ENCODE assay signal across 15 cellular contexts in genomic region chr10:48658889-48659269, GRCh38. TPM values are rescaled to one million over a fixed set of nuclear protein-coding genes. Genes with fewer than 3 reads are reported as not detected.
DNase-seq lines count a peak whose midpoint lies in the region; ATAC-seq and TF ChIP-seq lines count a peak whose summit lies in the region.
"Had no signal": no experiment of that assay in that cellular context is flagged by ENCODE, and none has a peak within 500 bp of the region (broad histone marks: within the 10 kb centered on the region; RNA-seq: fewer than 3 reads in every experiment).

No MANE protein-coding gene starts in this region.

- H3K36me3 ChIP-seq in WERI-Rb-1 (no peaks in the 10 kb centered on the region), trophoblast cell (ENCODE audit: control insufficient read depth in 1 of 2, insufficient read depth in 2 of 2, low read length in 2 of 2) (no peaks in the 10 kb centered on the region)
- H3K36me3 ChIP-seq: BLaER1 treated with 17β-estradiol and CSF1 and Interleukin-3, amounts not matched to agents 10 nM and 100 nM had no signal

- no peaks in the 10 kb centered on the region for H3K79me2 ChIP-seq in trophoblast cell (ENCODE audit: control insufficient read depth, insufficient read depth, low read length, poor library complexity)

- H3K4me3 ChIP-seq in WERI-Rb-1 (ENCODE audit: low read depth, low read length) (0 out of 2 replicates have a peak overlapping the region, but pooled peaks have one; percentile 9), trophoblast cell (ENCODE audit: low read depth, low read length) (no peak overlapping the region)
- H3K4me3 ChIP-seq: BLaER1 treated with 17β-estradiol and CSF1 and Interleukin-3, amounts not matched to agents 10 nM and 100 nM had no signal

- no CpG with 5 or more reads among the region's 11 CpGs for WGBS in trophoblast cell (ENCODE audit: extremely low coverage, insufficient coverage, insufficient read length)

- ATAC-seq in stimulated activated naive B cell treated with anti-CD40 and anti-IgM and Interleukin-4, amounts not matched to agents 10 μg/mL and 1 μg/mL and 100 μg/mL, for 72 hours (replicated peaks) = no peak
- ATAC-seq: CD8-positive, alpha-beta T cell had no signal

- no peak overlapping the region for H3K4me3 Mint-ChIP-seq in activated CD4-positive, alpha-beta T cell treated with anti-CD3 and anti-CD28 coated beads, Interleukin-2, amount 10 ng/mL, durations not matched to agents 24 days and 14 days
- no peak overlapping the region for H3K4me3 Mint-ChIP-seq in stimulated activated naive B cell treated with anti-CD40 and anti-IgM and Interleukin-4, amounts not matched to agents 10 μg/mL and 1 μg/mL and 100 μg/mL, for 72 hours
- H3K4me3 Mint-ChIP-seq: B cell; CD8-positive, alpha-beta T cell; H9 had no signal

- H3K14ac ChIP-seq in trophoblast cell (ENCODE audit: low read length) = no peak overlapping the region

- H3K23ac ChIP-seq in trophoblast cell (ENCODE audit: low read length) = no peak overlapping the region

- no peak overlapping the region for H3K4me2 ChIP-seq in trophoblast cell (ENCODE audit: low read length)

- no peak overlapping the region for H3K27ac ChIP-seq in WERI-Rb-1
- H3K27ac ChIP-seq in trophoblast cell (ENCODE audit: low read depth, low read length) = no peak overlapping the region
- H3K27ac ChIP-seq: BLaER1 treated with 17β-estradiol and CSF1 and Interleukin-3, amounts not matched to agents 10 nM and 100 nM had no signal

- H3K79me1 ChIP-seq in trophoblast cell (ENCODE audit: low read length) = no peaks in the 10 kb centered on the region

- H3K18ac ChIP-seq in trophoblast cell (ENCODE audit: low read length) = no peak overlapping the region

- no peak overlapping the region for H2AFZ ChIP-seq in trophoblast cell (ENCODE audit: insufficient read depth, low read length, poor library complexity)

- DNase-seq in activated CD4-positive, alpha-beta T cell treated with anti-CD3 and anti-CD28 coated beads, Interleukin-2, amount 10 ng/mL, durations not matched to agents 24 days and 14 days = peak; percentile 38
- no peak for DNase-seq in activated CD4-positive, alpha-beta T cell treated with anti-CD3 and anti-CD28 coated beads, Interleukin-2, amount 50 U/mL, for 4 hours
- no peak for DNase-seq in WERI-Rb-1
- DNase-seq in islet precursor cell = peak; percentile 32
- no peak for DNase-seq in stimulated activated naive B cell treated with anti-CD40 and anti-IgM and Interleukin-4, amounts not matched to agents 10 μg/mL and 1 μg/mL and 100 μg/mL, for 72 hours
- DNase-seq in stimulated activated CD8-positive, alpha-beta memory T cell treated with anti-CD3 and anti-CD28 coated beads, Interleukin-4, amount 100 ng/mL, for 48 hours = no peak
- DNase-seq in NCI-H510A treated with DMSO at 0.1 percent for 48 hours (lab: John Stamatoyannopoulos, UW) = no peak
- no peak for DNase-seq in trophoblast cell
- DNase-seq: 8988T, GOT3 had no signal

- TF ChIP-seq CTCF in WERI-Rb-1 (IDR thresholded peaks at IDR 0.05; ENCODE audit: low read depth, low read length) = no peak

- H3K4ac ChIP-seq in trophoblast cell (ENCODE audit: low read depth, low read length) = no peak overlapping the region

- peaks cover 0 to 7% of the 10 kb centered on the region in 2 experiments for H3K4me1 ChIP-seq in trophoblast cell (ENCODE audit: control insufficient read depth in 1 of 2, insufficient read depth in 2 of 2, low read length in 2 of 2)

- H3K27ac Mint-ChIP-seq in activated CD4-positive, alpha-beta T cell treated with anti-CD3 and anti-CD28 coated beads, Interleukin-2, amount 10 ng/mL, durations not matched to agents 24 days and 14 days = no peak overlapping the region
- peak overlapping the region; percentile 92 for H3K27ac Mint-ChIP-seq in stimulated activated naive B cell treated with anti-CD40 and anti-IgM and Interleukin-4, amounts not matched to agents 10 μg/mL and 1 μg/mL and 100 μg/mL, for 72 hours
- H3K27ac Mint-ChIP-seq: CD8-positive, alpha-beta T cell; H9 had no signal

- H2BK12ac ChIP-seq in trophoblast cell (ENCODE audit: low read length) = no peak overlapping the region

- no peak overlapping the region for H4K8ac ChIP-seq in trophoblast cell (ENCODE audit: low read depth, low read length)

- H4K12ac ChIP-seq in trophoblast cell (ENCODE audit: low read depth, low read length) = no peak overlapping the region

- no peak overlapping the region for H3K9ac ChIP-seq in trophoblast cell (ENCODE audit: low read length)
- H3K9ac ChIP-seq: BLaER1 treated with 17β-estradiol and CSF1 and Interleukin-3, amounts not matched to agents 10 nM and 100 nM had no signal

- no peak overlapping the region for H2AK5ac ChIP-seq in trophoblast cell (ENCODE audit: low read length)

- H3K27me3 Mint-ChIP-seq in activated CD4-positive, alpha-beta T cell treated with anti-CD3 and anti-CD28 coated beads, Interleukin-2, amount 10 ng/mL, durations not matched to agents 24 days and 14 days = peaks cover 22% of the 10 kb centered on the region
- H3K27me3 Mint-ChIP-seq in stimulated activated naive B cell treated with anti-CD40 and anti-IgM and Interleukin-4, amounts not matched to agents 10 μg/mL and 1 μg/mL and 100 μg/mL, for 72 hours = peaks cover 13 to 15% of the 10 kb centered on the region in 2 donors

- H2BK5ac ChIP-seq in trophoblast cell (ENCODE audit: low read depth, low read length, poor library complexity) = no peak overlapping the region

- H3K9me3 ChIP-seq in WERI-Rb-1 (ENCODE audit: severe bottlenecking) (no peaks in the 10 kb centered on the region), trophoblast cell (ENCODE audit: insufficient read depth, low read depth, low read length) (peaks cover 2% of the 10 kb centered on the region)

- peaks cover 4% of the 10 kb centered on the region for H3K27me3 ChIP-seq in WERI-Rb-1 (ENCODE audit: insufficient read depth, low read depth, severe bottlenecking)
- peaks cover 3% of the 10 kb centered on the region for H3K27me3 ChIP-seq in trophoblast cell (ENCODE audit: insufficient read depth, low read length)

- intact Hi-C loops in activated CD4-positive, alpha-beta T cell treated with anti-CD3 and anti-CD28 coated beads, Interleukin-2, amount 10 ng/mL, durations not matched to agents 24 days and 14 days (cut with micrococcal nuclease) = loop anchor here (2.0 to 5.0 kb wide), 5 partner anchors 52 to 860 kb away; partner anchors contain the start of genes ARHGAP22 and MAPK8

- no peaks in the 10 kb centered on the region for H3K9me3 Mint-ChIP-seq in activated CD4-positive, alpha-beta T cell treated with anti-CD3 and anti-CD28 coated beads, Interleukin-2, amount 10 ng/mL, durations not matched to agents 24 days and 14 days
- peaks cover 0 to 2% of the 10 kb centered on the region in 2 donors for H3K9me3 Mint-ChIP-seq in stimulated activated naive B cell treated with anti-CD40 and anti-IgM and Interleukin-4, amounts not matched to agents 10 μg/mL and 1 μg/mL and 100 μg/mL, for 72 hours
- H3K9me3 Mint-ChIP-seq: CD8-positive, alpha-beta T cell; H9 had no signal

- no peak overlapping the region for H2BK120ac ChIP-seq in trophoblast cell (ENCODE audit: insufficient read depth, low read length, poor library complexity)

- H4K91ac ChIP-seq in trophoblast cell (ENCODE audit: low read depth, low read length) = no peak overlapping the region

- H3K36me3 Mint-ChIP-seq in activated CD4-positive, alpha-beta T cell treated with anti-CD3 and anti-CD28 coated beads, Interleukin-2, amount 10 ng/mL, durations not matched to agents 24 days and 14 days (ENCODE audit: low read depth) = no peaks in the 10 kb centered on the region
- H3K36me3 Mint-ChIP-seq in stimulated activated naive B cell treated with anti-CD40 and anti-IgM and Interleukin-4, amounts not matched to agents 10 μg/mL and 1 μg/mL and 100 μg/mL, for 72 hours = peaks cover 0 to 6% of the 10 kb centered on the region in 2 donors
- H3K36me3 Mint-ChIP-seq: CD8-positive, alpha-beta T cell had no signal

- peaks cover 4% of the 10 kb centered on the region for H3K4me1 Mint-ChIP-seq in activated CD4-positive, alpha-beta T cell treated with anti-CD3 and anti-CD28 coated beads, Interleukin-2, amount 10 ng/mL, durations not matched to agents 24 days and 14 days
- H3K4me1 Mint-ChIP-seq in stimulated activated naive B cell treated with anti-CD40 and anti-IgM and Interleukin-4, amounts not matched to agents 10 μg/mL and 1 μg/mL and 100 μg/mL, for 72 hours = peaks cover 42 to 80% of the 10 kb centered on the region in 2 donors

RNA-seq across cellular contexts. Expression of gene WDFY4, which starts 25.8 kb away (rescaled TPM):
- 0.05 TPM in 1 of 2 replicates, not detected in the other for total RNA-seq in activated CD4-positive, alpha-beta T cell treated with anti-CD3 and anti-CD28 coated beads, Interleukin-2, amount 10 ng/mL, durations not matched to agents 24 days and 14 days
- 0.01 and 0.04 TPM in 2 replicates for polyA plus RNA-seq in trophoblast cell (2013)
- total RNA-seq: Calu3, H9 had no signal

RNA-seq across cellular contexts. Expression of gene ARHGAP22, which starts 54.0 kb away (rescaled TPM):
- not detected in 2 replicates for total RNA-seq in activated CD4-positive, alpha-beta T cell treated with anti-CD3 and anti-CD28 coated beads, Interleukin-2, amount 10 ng/mL, durations not matched to agents 24 days and 14 days
- polyA plus RNA-seq in trophoblast cell (2013) = 0.18 and 0.36 TPM in 2 replicates
- total RNA-seq: CD8-positive, alpha-beta T cell had no signal

Comparison
In these comparisons a context has a peak if more than half of its experiments do, and no peak if none do; other contexts are left out.
1. DNase-seq: peak in activated CD4-positive, alpha-beta T cell treated with anti-CD3 and anti-CD28 coated beads, Interleukin-2, amount 10 ng/mL, durations not matched to agents 24 days and 14 days (single experiment) and islet precursor cell (single experiment); none in activated CD4-positive, alpha-beta T cell treated with anti-CD3 and anti-CD28 coated beads, Interleukin-2, amount 50 U/mL, for 4 hours (0 of 2), WERI-Rb-1 (single experiment), stimulated activated naive B cell treated with anti-CD40 and anti-IgM and Interleukin-4, amounts not matched to agents 10 μg/mL and 1 μg/mL and 100 μg/mL, for 72 hours (single experiment), stimulated activated CD8-positive, alpha-beta memory T cell treated with anti-CD3 and anti-CD28 coated beads, Interleukin-4, amount 100 ng/mL, for 48 hours (single experiment), NCI-H510A treated with DMSO at 0.1 percent for 48 hours (single experiment) and trophoblast cell (0 of 2).